In the genomic region with DNA sequence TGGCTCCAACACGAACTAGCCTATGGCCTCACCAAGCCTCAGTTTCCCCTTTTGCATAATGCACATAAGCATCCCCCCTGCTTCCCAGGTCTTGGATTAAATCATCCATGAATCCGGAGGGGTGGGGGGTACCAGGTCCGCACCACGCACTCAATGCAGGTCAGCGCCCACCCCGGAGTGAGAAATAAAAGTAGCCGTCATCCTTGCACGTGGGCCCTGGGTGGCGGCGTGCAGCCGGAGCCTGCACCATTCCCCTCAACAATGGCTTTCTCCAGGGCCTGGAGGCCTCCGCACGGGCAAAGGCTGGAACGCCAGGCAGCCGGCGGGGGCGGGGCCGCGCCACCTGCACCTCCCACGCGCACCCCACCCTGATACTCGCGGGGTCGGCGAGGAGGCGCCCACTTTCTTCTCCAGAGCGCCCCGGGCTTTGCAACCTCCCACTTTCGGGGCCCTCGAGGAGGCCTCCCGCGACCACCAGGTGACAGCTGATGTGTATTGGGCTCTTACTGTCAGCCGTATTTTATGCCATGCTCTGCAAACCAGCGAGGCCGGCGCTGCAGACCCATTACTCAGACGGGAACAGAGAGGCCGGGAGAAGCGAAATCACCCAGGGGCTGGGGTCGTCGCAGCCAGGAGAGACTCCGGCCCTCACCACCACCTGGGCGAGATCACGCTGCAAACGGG, we compare ENCODE assay signal across 8 cellular contexts. TPM values are rescaled to one million over a fixed set of nuclear protein-coding genes. Genes with fewer than 3 reads are reported as not detected.
DNase-seq lines count a peak whose midpoint lies in the region; ATAC-seq and TF ChIP-seq lines count a peak whose summit lies in the region.

No MANE protein-coding gene starts in this region.

- no peak for TF ChIP-seq CTCF in right lobe of liver (IDR thresholded peaks at IDR 0.05)

- peaks cover 0 to 13% (median 0%) of the 10 kb centered on the region in 4 donors for H3K4me1 ChIP-seq in right lobe of liver

- WGBS in right lobe of liver (ENCODE audit: insufficient coverage, low coverage, low lambda C conversion rate, missing lambda C conversion rate) = 0% methylated on average over 2 of the region's 45 CpGs

- peak overlapping the region; percentile 53 to 96 (median 77) for H3K4me3 ChIP-seq in right lobe of liver

- ATAC-seq in right lobe of liver (peak; percentile 6 to 38 (median 23)), HG03457 (IDR thresholded peaks at IDR 0.05; ENCODE audit: unreplicated experiment) (no peak)

- no peaks in the 10 kb centered on the region for H3K27me3 ChIP-seq in right lobe of liver

- peaks cover 0 to 14% (median 7%) of the 10 kb centered on the region in 4 donors for H3K36me3 ChIP-seq in right lobe of liver

- in situ Hi-C loops in KBM-7 (cut with MboI; ENCODE audit: low pct_unique_long_range_greater_than_20kb, low sequenced_read_pairs) = no loop called here

- TF ChIP-seq POLR2A in right lobe of liver (IDR thresholded peaks at IDR 0.05) = peak; percentile 29

- H3K27ac ChIP-seq in cingulate gyrus (ENCODE audit: low read depth, low read length) (peak overlapping the region; percentile 72), right lobe of liver (peak overlapping the region; percentile 76 to 97 (median 82))

- no peaks in the 10 kb centered on the region for H3K9me3 ChIP-seq in right lobe of liver

- intact Hi-C loops in right lobe of liver (cut with DNase I) = loop anchor here (10.0 kb wide), 2 partner anchors 100 to 140 kb away; no protein-coding TSS in a partner anchor

- peak; percentile 65 for DNase-seq in NK-92 treated with Interleukin-12 subunit alpha and Interleukin-12 subunit beta, amount 100 ng/mL, for 24 hours (lab: John Stamatoyannopoulos, UW)
- DNase-seq in NK-92 (lab: John Stamatoyannopoulos, UW; ENCODE audit: unreplicated experiment) (no peak), KBM-7 (peak; percentile 75), right lobe of liver (peak; percentile 67 to 78 (median 77))
- peak; percentile 45 to 57 for DNase-seq in activated CD4-positive, alpha-beta T cell treated with anti-CD3 and anti-CD28 coated beads for 24 hours (ENCODE audit: low read depth in 2 of 2)
- peak; percentile 51 to 67 (median 67) for DNase-seq in stimulated activated CD4-positive, alpha-beta T cell treated with anti-CD3 and anti-CD28 coated beads, TNF-alpha, amount 100 ng/mL, for 48 hours (ENCODE audit: low read depth in 3 of 3)

RNA-seq across cellular contexts. Expression of a gene that starts 0.8 kb away (rescaled TPM):
- total RNA-seq in right lobe of liver = 100 to 1,000 TPM in 4 of 6 experiments, 10 to 100 TPM in 2; 39.0 to 176 (median 127) TPM

RNA-seq across cellular contexts. Expression of a gene that starts 18.4 kb away (rescaled TPM):
- total RNA-seq in right lobe of liver = 10 to 100 TPM in 1 of 6 experiments, 1 to 10 TPM in 5; 4.6 to 11.6 (median 7.1) TPM

RNA-seq across cellular contexts. Expression of a gene that starts 47.8 kb away (rescaled TPM):
- total RNA-seq in right lobe of liver = 10 to 100 TPM; 35.5 to 59.8 (median 51.1) TPM
